Comparison of ENCODE assay signal across 18 cellular contexts in the genomic region with DNA sequence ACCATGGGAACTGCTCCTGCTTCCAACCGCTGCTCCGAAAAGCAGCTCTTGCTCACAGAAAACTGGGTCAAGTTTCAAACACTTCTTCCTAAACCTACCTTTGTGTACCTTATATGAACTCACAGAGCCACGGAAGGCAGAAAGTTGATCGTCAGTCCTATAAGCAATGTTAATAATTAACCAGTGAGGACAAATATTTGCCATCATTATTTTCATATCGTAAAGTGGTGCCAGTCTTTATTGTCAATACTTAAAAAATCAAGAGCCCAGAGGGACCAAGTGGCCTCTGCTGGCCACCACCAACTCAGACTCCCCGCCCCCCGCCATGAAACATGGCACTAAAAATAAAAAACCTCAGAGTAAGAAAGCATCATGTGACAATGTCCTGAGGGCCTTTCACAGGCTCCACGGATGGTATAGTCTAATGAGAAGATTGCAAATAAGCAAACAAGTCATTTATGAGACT. TPM values are rescaled to one million over a fixed set of nuclear protein-coding genes. Genes with fewer than 3 reads are reported as not detected.
A peak's percentile ranks its signal among the peaks of the same experiment; 100 is the strongest.
DNase-seq lines count a peak whose midpoint lies in the region; ATAC-seq and TF ChIP-seq lines count a peak whose summit lies in the region.
"Had no signal": no experiment of that assay in that cellular context is flagged by ENCODE, and none has a peak within 500 bp of the region (broad histone marks: within the 10 kb centered on the region; RNA-seq: fewer than 3 reads in every experiment).

No MANE protein-coding gene starts in this region.

- H3K4me3 ChIP-seq in LNCaP clone FGC (ENCODE audit: low read depth, low read length) (peak overlapping the region; percentile 31), duodenal mucosa (ENCODE audit: low read depth in 1 of 2, low read length in 2 of 2) (peak overlapping the region; percentile 28 to 47), stomach (peak overlapping the region in 1 of 4 donors; percentile 17), Karpas-422 (ENCODE audit: low read length) (no peak overlapping the region)

- no peak overlapping the region for H3K4me2 ChIP-seq in Karpas-422 (ENCODE audit: low read depth, low read length, poor library complexity, severe bottlenecking)
- H3K4me2 ChIP-seq: KMS-11 had no signal

- H3K36me3 ChIP-seq in duodenal mucosa (ENCODE audit: control insufficient read depth in 1 of 2, insufficient read depth in 2 of 2, low read length in 2 of 2), result no peaks in the 10 kb centered on the region
- H3K36me3 ChIP-seq in stomach, result no peaks in the 10 kb centered on the region
- H3K36me3 ChIP-seq in Karpas-422 (ENCODE audit: insufficient read depth, low read length), result no peaks in the 10 kb centered on the region

- H3K79me2 ChIP-seq in Karpas-422 (ENCODE audit: low read length), result no peaks in the 10 kb centered on the region

- no peaks in the 10 kb centered on the region for H4K20me1 ChIP-seq in Karpas-422 (ENCODE audit: insufficient read depth, low read depth, low read length)

- H3K27ac ChIP-seq in duodenal mucosa (ENCODE audit: low read depth, low read length), result no peak overlapping the region
- H3K27ac ChIP-seq in stomach, result peak overlapping the region; percentile 79 to 88 (median 83)
- no peak overlapping the region for H3K27ac ChIP-seq in Karpas-422 (ENCODE audit: low read length)
- H3K27ac ChIP-seq: KMS-11 had no signal

- no peak for TF ChIP-seq POLR2A in stomach (IDR thresholded peaks at IDR 0.05)

- H3K27me3 ChIP-seq in duodenal mucosa (ENCODE audit: control insufficient read depth in 1 of 2, insufficient read depth in 2 of 2, low read length in 2 of 2) (no peaks in the 10 kb centered on the region), stomach (no peaks in the 10 kb centered on the region), Karpas-422 (ENCODE audit: low read length) (no peaks in the 10 kb centered on the region)

- peak; percentile 98 for DNase-seq in LNCaP clone FGC (ENCODE audit: low read depth)
- DNase-seq in NCI-H510A (lab: John Stamatoyannopoulos, UW), result peak; percentile 75
- DNase-seq in stomach, result peak; percentile 68
- no peak for DNase-seq in NCI-H524 (lab: John Stamatoyannopoulos, UW)
- DNase-seq in Karpas-422, result no peak
- DNase-seq: activated gamma-delta T cell; HFFc6; hippocampal formation; naive thymus-derived CD4-positive, alpha-beta T cell had no signal

- intact Hi-C loops in stomach (cut with DNase I; ENCODE audit: low total_unique reads), result no loop called here

- no peak for TF ChIP-seq EP300 in stomach (IDR thresholded peaks at IDR 0.05)

- TF ChIP-seq CTCF in LNCaP clone FGC (IDR thresholded peaks at IDR 0.05; ENCODE audit: control insufficient read depth, extremely low read depth, insufficient read depth) (0 out of 2 replicates have a peak, but pooled peaks have one; percentile 10), stomach (IDR thresholded peaks at IDR 0.05) (peak in 1 of 7 experiments; percentile 40)

- H3K9ac ChIP-seq in duodenal mucosa (ENCODE audit: low read depth in 1 of 2, low read length in 2 of 2) (peak overlapping the region; percentile 25 to 26), Karpas-422 (ENCODE audit: low read length) (no peak overlapping the region)
- H3K9ac ChIP-seq: KMS-11 had no signal

- H3K9me3 ChIP-seq in duodenal mucosa (ENCODE audit: control insufficient read depth in 1 of 2, low read length in 2 of 2) (no peaks in the 10 kb centered on the region), stomach (no peaks in the 10 kb centered on the region), Karpas-422 (ENCODE audit: low read length) (no peaks in the 10 kb centered on the region)

- ATAC-seq in GM21423 (IDR thresholded peaks at IDR 0.05; ENCODE audit: unreplicated experiment), result no peak
- ATAC-seq in GM19455 (IDR thresholded peaks at IDR 0.05; ENCODE audit: unreplicated experiment), result no peak
- ATAC-seq: naive thymus-derived CD4-positive, alpha-beta T cell; SK-N-SH treated with all-trans-retinoic acid at 6 μM for 48 hours had no signal

- 28 to 63% (median 46%) methylated on average over 8 of the region's 8 CpGs for WGBS in stomach, 5 donors

- H3K4me1 ChIP-seq in duodenal mucosa (ENCODE audit: control insufficient read depth in 1 of 2, insufficient read depth in 2 of 2, low read length in 2 of 2) (peaks cover 4 to 22% of the 10 kb centered on the region in 2 donors), stomach (peaks cover 38 to 48% (median 46%) of the 10 kb centered on the region in 4 donors), Karpas-422 (ENCODE audit: low read length) (peaks cover 10% of the 10 kb centered on the region)

- H2AFZ ChIP-seq in Karpas-422 (ENCODE audit: low read length), result no peak overlapping the region

- H3K9me2 ChIP-seq in Karpas-422 (replicated peaks; ENCODE audit: insufficient read depth, low read length), result no peaks in the 10 kb centered on the region

RNA-seq across cellular contexts. Expression of a gene that starts 9.1 kb away (rescaled TPM):
- not detected for total RNA-seq in stomach
- not detected for polyA plus RNA-seq in stomach
- total RNA-seq in Karpas-422 (2014; rRNA removed; shearing (Covaris generic); ENCODE audit: low replicate concordance), result not detected in 2 replicates
- total RNA-seq: activated CD8-positive, alpha-beta memory T cell treated with anti-CD3 and anti-CD28 coated beads for 36 hours; dermis microvascular lymphatic vessel endothelial cell; fibroblast of lung; HFFc6; naive thymus-derived CD4-positive, alpha-beta T cell; subcutaneous adipose tissue had no signal
- polyA plus RNA-seq: fibroblast of lung; naive thymus-derived CD4-positive, alpha-beta T cell had no signal

Comparison
In these comparisons a context has a peak if more than half of its experiments do, and no peak if none do; other contexts are left out.
1. DNase-seq: peak in LNCaP clone FGC (single experiment), NCI-H510A (single experiment) and stomach (single experiment); none in NCI-H524 (0 of 2) and Karpas-422 (single experiment).
2. H3K27ac ChIP-seq: peak in stomach (5 of 5); none in duodenal mucosa (single experiment) and Karpas-422 (single experiment).